1 cellular context compared by ENCODE assay signal in genomic region chr4:184342857-184343237, GRCh38.
TF ChIP-seq lines count a peak whose summit lies in the region.

No MANE protein-coding gene starts in this region.

TF ChIP-seq in K562, 482 proteins besides CTCF, POLR2A, EP300 and RAD21:
- TF ChIP-seq DACH1 (IDR thresholded peaks at IDR 0.05; ENCODE audit: partially characterized antibody) (peak; percentile 91), ZBTB2 (IDR thresholded peaks at IDR 0.05) (0 out of 2 replicates have a peak, but pooled peaks have one; percentile 38)
